ENCODE assay signal across 9 cellular contexts in the genomic region with DNA sequence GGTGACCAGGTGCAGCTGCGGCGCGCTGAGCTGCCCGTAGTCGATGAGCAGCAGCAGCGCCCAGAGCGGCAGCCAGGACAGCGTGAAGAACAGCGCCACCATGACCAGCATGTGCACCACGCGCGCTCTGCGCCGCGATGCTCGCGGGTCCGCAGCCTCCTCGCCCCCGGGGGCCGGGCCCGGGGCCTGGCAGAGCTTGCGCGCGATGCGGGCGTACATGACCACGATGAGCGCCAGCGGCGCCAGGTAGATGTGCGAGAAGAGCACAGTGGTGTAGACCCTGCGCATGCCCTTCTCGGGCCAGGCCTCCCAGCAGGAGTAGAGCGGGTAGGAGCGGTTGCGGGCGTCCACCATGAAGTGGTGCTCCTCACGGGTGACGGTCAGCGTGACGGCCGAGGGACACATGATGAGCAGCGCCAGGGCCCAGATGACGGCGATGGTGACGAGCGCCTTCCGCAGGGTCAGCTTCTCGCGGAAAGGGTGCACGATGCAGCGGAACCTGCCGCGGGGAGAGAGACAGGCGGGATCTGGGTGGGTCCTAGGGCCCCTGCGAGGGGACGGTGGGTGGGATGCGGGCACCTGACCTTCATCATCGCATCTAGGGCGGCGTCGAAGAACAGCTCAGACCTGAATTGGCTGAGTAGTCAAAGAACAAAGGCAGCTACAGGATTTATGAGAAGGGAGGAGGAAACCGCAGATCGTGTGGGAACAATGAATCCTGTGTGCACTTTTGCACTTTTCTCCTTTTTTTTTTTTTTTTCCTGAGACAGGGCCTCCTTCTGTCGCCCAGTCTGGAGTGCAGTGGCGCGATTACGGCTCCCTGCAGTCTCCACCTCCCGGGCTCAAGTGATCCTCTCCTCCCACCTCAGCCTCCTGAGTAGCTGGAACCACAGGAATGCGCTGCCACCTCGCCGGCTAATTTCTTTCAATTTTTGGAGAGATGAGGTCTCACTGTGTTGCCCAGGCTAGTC. TPM values are rescaled to one million over a fixed set of nuclear protein-coding genes. Genes with fewer than 3 reads are reported as not detected.
DNase-seq lines count a peak whose midpoint lies in the region; ATAC-seq and TF ChIP-seq lines count a peak whose summit lies in the region.
"Had no signal": no experiment of that assay in that cellular context is flagged by ENCODE, and none has a peak within 500 bp of the region (broad histone marks: within the 10 kb centered on the region; RNA-seq: fewer than 3 reads in every experiment).

No MANE protein-coding gene starts in this region.

- POLR2A ChIA-PET in RWPE1 (lab: Yijun Ruan, JAX; ENCODE audit: low non-redundant PET) = no interaction called here

- peak overlapping the region; percentile 35 for H3K4me3 ChIP-seq in coronary artery

- no peak for TF ChIP-seq CTCF in Calu3 (IDR thresholded peaks at IDR 0.05; ENCODE audit: unreplicated experiment)
- no peak for TF ChIP-seq CTCF in RWPE1 (conservative IDR thresholded peaks at IDR 0.05; ENCODE audit: low read depth)
- no peak for TF ChIP-seq CTCF in coronary artery (IDR thresholded peaks at IDR 0.05)
- TF ChIP-seq CTCF in neural crest cell (conservative IDR thresholded peaks at IDR 0.05) = no peak

- H3K27me3 Mint-ChIP-seq in Calu3 (ENCODE audit: unreplicated experiment) = no peaks in the 10 kb centered on the region
- no peaks in the 10 kb centered on the region for H3K27me3 Mint-ChIP-seq in neural crest cell (ENCODE audit: low read depth)

- DNase-seq in Calu3 = peak; percentile 89
- DNase-seq in RWPE1 (ENCODE audit: low spot score) = peak; percentile 76
- DNase-seq in coronary artery (ENCODE audit: low spot score) = peak; percentile 62
- DNase-seq in neural crest cell (ENCODE audit: low read depth, low spot score) = no peak
- no peak for DNase-seq in NCI-H2227 treated with DMSO at 0.1 percent for 48 hours (lab: John Stamatoyannopoulos, UW)
- DNase-seq in cerebellar cortex (ENCODE audit: low spot score) = no peak
- DNase-seq: T-helper 9 cell had no signal

- H3K27ac ChIP-seq in RWPE1 (no peak overlapping the region), coronary artery (no peak overlapping the region)

- H3K27ac Mint-ChIP-seq in Calu3 (ENCODE audit: unreplicated experiment) = peak overlapping the region; percentile 60
- peak overlapping the region; percentile 91 for H3K27ac Mint-ChIP-seq in neural crest cell (ENCODE audit: unreplicated experiment)

- peaks cover 54% of the 10 kb centered on the region for H3K4me1 Mint-ChIP-seq in Calu3 (ENCODE audit: low read depth, unreplicated experiment)
- H3K4me1 Mint-ChIP-seq in neural crest cell = peaks cover 22% of the 10 kb centered on the region

- H3K4me3 Mint-ChIP-seq in Calu3 (ENCODE audit: low read depth, unreplicated experiment) (peak overlapping the region; percentile 36), neural crest cell (no peak overlapping the region)

- CTCF ChIA-PET in Calu3 (lab: Charles Lee) = interaction anchor here (0.6 to 2.2 kb wide), 11 partner anchors 9 to 109 kb away, joined by 3 to 28 read pairs (median 3); a partner anchor contains a TSS
- CTCF ChIA-PET in RWPE1 (lab: Yijun Ruan, JAX) = interaction anchor here (0.6 to 1.1 kb wide), 3 partner anchors 10 to 358 kb away, joined by 3 to 8 read pairs (median 6); no protein-coding TSS in a partner anchor

- BruUV-seq in Calu3 (replicated peaks; lab: Mats Ljungman, UMichigan) = no TSS peak

- ATAC-seq in HG03571 (IDR thresholded peaks at IDR 0.05; ENCODE audit: unreplicated experiment) = no peak
- no peak for ATAC-seq in HG03097 (IDR thresholded peaks at IDR 0.05; ENCODE audit: low FRiP score, unreplicated experiment)

- peaks cover 2% of the 10 kb centered on the region for H3K9me3 Mint-ChIP-seq in Calu3 (ENCODE audit: low read depth, unreplicated experiment)
- peaks cover 8% of the 10 kb centered on the region for H3K9me3 Mint-ChIP-seq in neural crest cell

- peaks cover 7% of the 10 kb centered on the region for H3K36me3 Mint-ChIP-seq in Calu3 (ENCODE audit: insufficient read depth, unreplicated experiment)
- no peaks in the 10 kb centered on the region for H3K36me3 Mint-ChIP-seq in neural crest cell (ENCODE audit: low read depth)

- intact Hi-C loops in Calu3 (cut with micrococcal nuclease; ENCODE audit: unreplicated experiment) = loop anchor here (2.0 kb wide), 1 partner anchor 33 kb away; no protein-coding TSS in a partner anchor

RNA-seq across cellular contexts. Expression of a gene that starts 22.4 kb away (rescaled TPM):
- total RNA-seq in Calu3 (2022) = 260 and 280 TPM in 2 replicates
- total RNA-seq in neural crest cell = 174 and 179 TPM in 2 replicates

RNA-seq across cellular contexts. Expression of a gene that starts 28.2 kb away (rescaled TPM):
- total RNA-seq in Calu3 (2022) (0.20 and 0.24 TPM in 2 replicates), neural crest cell (not detected in 2 replicates)

Comparison
In these comparisons a context has a peak if more than half of its experiments do, and no peak if none do; other contexts are left out.
1. DNase-seq: peak in Calu3 (single experiment), RWPE1 (single experiment) and coronary artery (single experiment); none in neural crest cell (single experiment), NCI-H2227 treated with DMSO at 0.1 percent for 48 hours (single experiment) and cerebellar cortex (single experiment).